21 cellular contexts compared by ENCODE assay signal in the genomic region with DNA sequence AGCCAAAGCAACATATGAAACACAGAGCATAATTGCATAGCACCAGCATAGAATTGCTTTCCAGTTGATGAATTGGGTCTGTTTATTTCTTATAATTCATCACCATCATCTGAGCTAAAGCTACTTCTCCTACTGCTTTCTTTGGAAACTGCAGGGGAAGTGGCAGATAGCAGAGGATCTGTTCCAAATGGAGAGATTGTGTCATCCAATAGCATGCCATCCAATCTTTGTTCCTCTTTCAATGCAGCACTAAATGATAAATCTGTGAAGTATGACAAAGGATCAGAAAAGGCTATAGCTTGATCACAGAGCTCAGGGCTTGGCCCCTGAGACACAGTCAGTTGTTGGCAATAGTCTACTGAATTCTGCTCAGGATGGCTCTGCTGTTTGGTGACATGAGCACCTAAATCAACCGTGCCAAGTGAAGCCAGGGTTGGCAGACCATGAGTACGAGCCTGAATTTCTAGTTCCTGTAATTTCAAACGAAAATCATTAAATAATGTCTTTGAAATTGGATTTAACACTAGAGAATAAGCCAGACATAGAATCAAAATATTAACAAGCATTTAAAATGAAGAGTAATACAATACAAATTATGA.
DNase-seq lines count a peak whose midpoint lies in the region; ATAC-seq and TF ChIP-seq lines count a peak whose summit lies in the region.
"Had no signal": no experiment of that assay in that cellular context is flagged by ENCODE, and none has a peak within 500 bp of the region (broad histone marks: within the 10 kb centered on the region; RNA-seq: fewer than 3 reads in every experiment).

No MANE protein-coding gene starts in this region.

- H3K27me3 ChIP-seq in GM23338 (ENCODE audit: insufficient read depth) (no peaks in the 10 kb centered on the region), left ventricle myocardium inferior (ENCODE audit: low read depth) (no peaks in the 10 kb centered on the region), stomach (no peaks in the 10 kb centered on the region)
- H3K27me3 ChIP-seq: adrenal gland, body of pancreas had no signal

- ATAC-seq in GM23338 = no peak
- ATAC-seq: activated T-cell treated with anti-CD3 and anti-CD28 coated beads, Interleukin-2, amount 50 U/mL, for 72 hours; body of pancreas; GM12878; natural killer cell treated with Interleukin-12 subunit alpha and Interleukin-12 subunit beta and Interleukin-15 and Interleukin-18, amount 100 ng/mL, for 72 hours had no signal

- H3K36me3 Mint-ChIP-seq in GM23338 (ENCODE audit: low read depth) = no peaks in the 10 kb centered on the region
- H3K36me3 Mint-ChIP-seq: natural killer cell treated with Interleukin-12 subunit alpha and Interleukin-12 subunit beta and Interleukin-15 and Interleukin-18, amount 100 ng/mL, for 72 hours had no signal

- H3K9me2 ChIP-seq in GM23338 (ENCODE audit: insufficient read depth) = no peaks in the 10 kb centered on the region

- DNase-seq in GM23338 (ENCODE audit: low spot score) = peak; percentile 9
- DNase-seq in MV-4-11 (lab: John Stamatoyannopoulos, UW) = peak; percentile 81
- DNase-seq in choroid plexus epithelial cell (ENCODE audit: low read depth) = peak; percentile 16
- peak; percentile 23 for DNase-seq in superior temporal gyrus (ENCODE audit: extremely low spot score)
- no peak for DNase-seq in left ventricle myocardium inferior
- no peak for DNase-seq in stomach
- no peak for DNase-seq in stimulated activated CD4-positive, alpha-beta T cell treated with anti-CD3 and anti-CD28 coated beads, Interleukin-4, amount 100 ng/mL, for 1 hour
- DNase-seq: activated B cell treated with CpG ODN at 0.5 μM for 24 hours; activated naive CD4-positive, alpha-beta T cell treated with anti-CD3 and anti-CD28 coated beads for 36 hours; activated T-cell treated with anti-CD3 and anti-CD28 coated beads, Interleukin-2, amount 50 U/mL, for 72 hours; adrenal gland; body of pancreas; C1 segment of cervical spinal cord; Calu3; cerebellar nuclear complex; NCI-H1105 treated with DMSO at 0.1 percent for 48 hours; NCI-H2029; NCI-H748 treated with DMSO at 0.1 percent for 48 hours had no signal

- TF ChIP-seq CTCF in GM23338 (conservative IDR thresholded peaks at IDR 0.05; ENCODE audit: low read depth in 2 of 2) (no peak), choroid plexus epithelial cell (conservative IDR thresholded peaks at IDR 0.05; ENCODE audit: low read depth, low read length) (no peak), left ventricle myocardium inferior (IDR thresholded peaks at IDR 0.05; ENCODE audit: borderline replicate concordance) (no peak), stomach (IDR thresholded peaks at IDR 0.05) (no peak)

- H3K79me2 ChIP-seq in GM23338 (replicated peaks; ENCODE audit: insufficient read depth) = no peaks in the 10 kb centered on the region

- H3K36me3 ChIP-seq in GM23338 (ENCODE audit: insufficient read depth) (no peaks in the 10 kb centered on the region), left ventricle myocardium inferior (no peaks in the 10 kb centered on the region), stomach (no peaks in the 10 kb centered on the region)
- H3K36me3 ChIP-seq: adrenal gland had no signal

- no peaks in the 10 kb centered on the region for H3K4me1 Mint-ChIP-seq in GM23338
- H3K4me1 Mint-ChIP-seq: activated B cell treated with CpG ODN at 0.5 μM for 24 hours had no signal

- H3K4me1 ChIP-seq in GM23338 (ENCODE audit: insufficient read depth) (no peaks in the 10 kb centered on the region), left ventricle myocardium inferior (no peaks in the 10 kb centered on the region), stomach (no peaks in the 10 kb centered on the region)
- H3K4me1 ChIP-seq: adrenal gland, body of pancreas had no signal

- 74 to 83% (median 76%) methylated on average over 3 of the region's 3 CpGs for WGBS in stomach, 5 donors

- no peak overlapping the region for H3K27ac Mint-ChIP-seq in GM23338
- H3K27ac Mint-ChIP-seq: activated B cell treated with CpG ODN at 0.5 μM for 24 hours; activated naive CD4-positive, alpha-beta T cell treated with anti-CD3 and anti-CD28 coated beads for 36 hours; activated T-cell treated with anti-CD3 and anti-CD28 coated beads, Interleukin-2, amount 50 U/mL, for 72 hours; natural killer cell treated with Interleukin-12 subunit alpha and Interleukin-12 subunit beta and Interleukin-15 and Interleukin-18, amount 100 ng/mL, for 72 hours had no signal

- H3K9me3 Mint-ChIP-seq in GM23338 = no peaks in the 10 kb centered on the region
- H3K9me3 Mint-ChIP-seq: activated B cell treated with CpG ODN at 0.5 μM for 24 hours; activated T-cell treated with anti-CD3 and anti-CD28 coated beads, Interleukin-2, amount 50 U/mL, for 72 hours had no signal

- H2AFZ ChIP-seq in GM23338 = no peak overlapping the region

- H3K4me2 ChIP-seq in GM23338 = no peak overlapping the region

- no peak for TF ChIP-seq EP300 in stomach (IDR thresholded peaks at IDR 0.05)

- no peak for TF ChIP-seq POLR2A in stomach (IDR thresholded peaks at IDR 0.05)

- H4K20me1 ChIP-seq in GM23338 (replicated peaks; ENCODE audit: insufficient read depth) = no peaks in the 10 kb centered on the region

- H3K27ac ChIP-seq in GM23338 (ENCODE audit: low read depth) (no peak overlapping the region), left ventricle myocardium inferior (replicated peaks) (no peak overlapping the region), stomach (no peak overlapping the region)
- H3K27ac ChIP-seq: adrenal gland, body of pancreas, HL-60 had no signal

- no peak overlapping the region for H3K4me3 ChIP-seq in GM23338
- no peak overlapping the region for H3K4me3 ChIP-seq in choroid plexus epithelial cell (ENCODE audit: low read depth, low read length)
- no peak overlapping the region for H3K4me3 ChIP-seq in left ventricle myocardium inferior
- H3K4me3 ChIP-seq in stomach = no peak overlapping the region
- H3K4me3 ChIP-seq: adrenal gland, body of pancreas, GM12878 had no signal

- no peaks in the 10 kb centered on the region for H3K9me3 ChIP-seq in left ventricle myocardium inferior (replicated peaks)
- no peaks in the 10 kb centered on the region for H3K9me3 ChIP-seq in stomach
- H3K9me3 ChIP-seq: adrenal gland, body of pancreas had no signal

- intact Hi-C loops in left ventricle myocardium inferior (cut with micrococcal nuclease) = no loop called here
- intact Hi-C loops in stomach (cut with DNase I; ENCODE audit: low total_unique reads) = no loop called here

- H3K4me3 Mint-ChIP-seq in GM23338 = no peak overlapping the region
- H3K4me3 Mint-ChIP-seq: activated B cell treated with CpG ODN at 0.5 μM for 24 hours; activated naive CD4-positive, alpha-beta T cell treated with anti-CD3 and anti-CD28 coated beads for 36 hours; activated T-cell treated with anti-CD3 and anti-CD28 coated beads, Interleukin-2, amount 50 U/mL, for 72 hours; natural killer cell treated with Interleukin-12 subunit alpha and Interleukin-12 subunit beta and Interleukin-15 and Interleukin-18, amount 100 ng/mL, for 72 hours had no signal

- H3K27me3 Mint-ChIP-seq in GM23338 (ENCODE audit: insufficient read depth, low read depth, poor library complexity) = no peaks in the 10 kb centered on the region
- H3K27me3 Mint-ChIP-seq: activated B cell treated with CpG ODN at 0.5 μM for 24 hours; natural killer cell treated with Interleukin-12 subunit alpha and Interleukin-12 subunit beta and Interleukin-15 and Interleukin-18, amount 100 ng/mL, for 72 hours had no signal

- H3F3A ChIP-seq in GM23338 (replicated peaks; ENCODE audit: low read depth) = no peaks in the 10 kb centered on the region

TF ChIP-seq in GM23338, 12 proteins besides CTCF, POLR2A, EP300 and RAD21 (continues in another document):
- TF ChIP-seq, protein P1, sequence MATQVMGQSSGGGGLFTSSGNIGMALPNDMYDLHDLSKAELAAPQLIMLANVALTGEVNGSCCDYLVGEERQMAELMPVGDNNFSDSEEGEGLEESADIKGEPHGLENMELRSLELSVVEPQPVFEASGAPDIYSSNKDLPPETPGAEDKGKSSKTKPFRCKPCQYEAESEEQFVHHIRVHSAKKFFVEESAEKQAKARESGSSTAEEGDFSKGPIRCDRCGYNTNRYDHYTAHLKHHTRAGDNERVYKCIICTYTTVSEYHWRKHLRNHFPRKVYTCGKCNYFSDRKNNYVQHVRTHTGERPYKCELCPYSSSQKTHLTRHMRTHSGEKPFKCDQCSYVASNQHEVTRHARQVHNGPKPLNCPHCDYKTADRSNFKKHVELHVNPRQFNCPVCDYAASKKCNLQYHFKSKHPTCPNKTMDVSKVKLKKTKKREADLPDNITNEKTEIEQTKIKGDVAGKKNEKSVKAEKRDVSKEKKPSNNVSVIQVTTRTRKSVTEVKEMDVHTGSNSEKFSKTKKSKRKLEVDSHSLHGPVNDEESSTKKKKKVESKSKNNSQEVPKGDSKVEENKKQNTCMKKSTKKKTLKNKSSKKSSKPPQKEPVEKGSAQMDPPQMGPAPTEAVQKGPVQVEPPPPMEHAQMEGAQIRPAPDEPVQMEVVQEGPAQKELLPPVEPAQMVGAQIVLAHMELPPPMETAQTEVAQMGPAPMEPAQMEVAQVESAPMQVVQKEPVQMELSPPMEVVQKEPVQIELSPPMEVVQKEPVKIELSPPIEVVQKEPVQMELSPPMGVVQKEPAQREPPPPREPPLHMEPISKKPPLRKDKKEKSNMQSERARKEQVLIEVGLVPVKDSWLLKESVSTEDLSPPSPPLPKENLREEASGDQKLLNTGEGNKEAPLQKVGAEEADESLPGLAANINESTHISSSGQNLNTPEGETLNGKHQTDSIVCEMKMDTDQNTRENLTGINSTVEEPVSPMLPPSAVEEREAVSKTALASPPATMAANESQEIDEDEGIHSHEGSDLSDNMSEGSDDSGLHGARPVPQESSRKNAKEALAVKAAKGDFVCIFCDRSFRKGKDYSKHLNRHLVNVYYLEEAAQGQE (IDR thresholded peaks at IDR 0.05; ENCODE audit: unreplicated experiment) = no peak
- TF ChIP-seq ZNF331 (CRISPR knock-in tag; IDR thresholded peaks at IDR 0.05; ENCODE audit: low read depth) (no peak), ETS1 (IDR thresholded peaks at IDR 0.05) (no peak), ZNF114 (CRISPR knock-in tag; IDR thresholded peaks at IDR 0.05) (no peak), STAT1 (IDR thresholded peaks at IDR 0.05; ENCODE audit: unreplicated experiment) (no peak), JUNB (IDR thresholded peaks at IDR 0.05; ENCODE audit: unreplicated experiment) (no peak)

Comparison
In these comparisons a context has a peak if more than half of its experiments do, and no peak if none do; other contexts are left out.
1. DNase-seq: peak in GM23338 (single experiment), MV-4-11 (single experiment), choroid plexus epithelial cell (single experiment) and superior temporal gyrus (single experiment); none in left ventricle myocardium inferior (single experiment), stomach (single experiment) and stimulated activated CD4-positive, alpha-beta T cell treated with anti-CD3 and anti-CD28 coated beads, Interleukin-4, amount 100 ng/mL, for 1 hour (single experiment).